Comparison of ENCODE assay signal across 10 cellular contexts in genomic region chr14:29928342-29928640, GRCh38. TPM values are rescaled to one million over a fixed set of nuclear protein-coding genes. Genes with fewer than 3 reads are reported as not detected.
A peak's percentile ranks its signal among the peaks of the same experiment; 100 is the strongest.
DNase-seq lines count a peak whose midpoint lies in the region; ATAC-seq and TF ChIP-seq lines count a peak whose summit lies in the region.
"Had no signal": no experiment of that assay in that cellular context is flagged by ENCODE, and none has a peak within 500 bp of the region (broad histone marks: within the 10 kb centered on the region; RNA-seq: fewer than 3 reads in every experiment).

No MANE protein-coding gene starts in this region.

- DNase-seq in GM10248 (ENCODE audit: extremely low spot score) (peak; percentile 5), WERI-Rb-1 (no peak), sigmoid colon (no peak), middle frontal gyrus (ENCODE audit: extremely low spot score, low spot score) (no peak)
- no peak for DNase-seq in stimulated activated CD4-positive, alpha-beta T cell treated with anti-CD3 and anti-CD28 coated beads, Interleukin-4, amount 100 ng/mL, for 1 hour
- no peak for DNase-seq in activated effector memory CD4-positive, alpha-beta T cell treated with anti-CD3 and anti-CD28 coated beads, Interleukin-2, amount 50 U/mL, for 16 hours
- DNase-seq: NK-92 treated with Interleukin-12 subunit alpha and Interleukin-12 subunit beta, amount 100 ng/mL, for 24 hours had no signal

- H3K27ac ChIP-seq in WERI-Rb-1 (no peak overlapping the region), sigmoid colon (peak overlapping the region; percentile 83 to 85 (median 84))

- H3K27me3 ChIP-seq in WERI-Rb-1 (ENCODE audit: insufficient read depth, low read depth, severe bottlenecking): no peaks in the 10 kb centered on the region
- H3K27me3 ChIP-seq in iPS-15b (ENCODE audit: control insufficient read depth, insufficient read depth, low read length): peaks cover 46% of the 10 kb centered on the region
- H3K27me3 ChIP-seq in sigmoid colon: no peaks in the 10 kb centered on the region

- intact Hi-C loops in sigmoid colon (cut with DNase I): loop anchor here (5.0 to 10.0 kb wide), 4 partner anchors 74 to 381 kb away; no protein-coding TSS in a partner anchor

- no peak overlapping the region for H3K9ac ChIP-seq in iPS-15b (ENCODE audit: low read depth, low read length)

- WGBS in sigmoid colon, 2 donors: 40 to 59% methylated on average over 8 of the region's 8 CpGs

- CTCF ChIA-PET in GM10248 (lab: Yijun Ruan, JAX): interaction anchor here (0.8 kb wide), 1 partner anchor 21 kb away, joined by 3 read pairs; no protein-coding TSS in a partner anchor

- TF ChIP-seq EP300 in sigmoid colon (IDR thresholded peaks at IDR 0.05): no peak

- POLR2A ChIA-PET in GM10248 (lab: Yijun Ruan, JAX): no interaction called here

- no peak for TF ChIP-seq POLR2A in sigmoid colon (IDR thresholded peaks at IDR 0.05)

- peaks cover 8% of the 10 kb centered on the region for H3K4me1 ChIP-seq in iPS-15b (ENCODE audit: control insufficient read depth, insufficient read depth, low read length)
- peaks cover 0 to 28% (median 22%) of the 10 kb centered on the region in 4 donors for H3K4me1 ChIP-seq in sigmoid colon

- H3K4me3 ChIP-seq in WERI-Rb-1 (ENCODE audit: low read depth, low read length) (peak overlapping the region; percentile 39), iPS-15b (ENCODE audit: low read depth, low read length) (peak overlapping the region; percentile 72), sigmoid colon (peak overlapping the region in 3 of 4 donors; percentile 67 to 88 (median 76))

- TF ChIP-seq CTCF in GM10248 (IDR thresholded peaks at IDR 0.05; ENCODE audit: control extremely low read depth, extremely low read depth, low read depth, missing control alignments) (no peak), WERI-Rb-1 (IDR thresholded peaks at IDR 0.05; ENCODE audit: low read depth, low read length) (no peak), sigmoid colon (IDR thresholded peaks at IDR 0.05) (no peak)

- no peaks in the 10 kb centered on the region for H3K9me3 ChIP-seq in WERI-Rb-1 (ENCODE audit: severe bottlenecking)
- H3K9me3 ChIP-seq in iPS-15b (ENCODE audit: control insufficient read depth, insufficient read depth, low read length): no peaks in the 10 kb centered on the region
- H3K9me3 ChIP-seq in sigmoid colon: no peaks in the 10 kb centered on the region

- no peak for ATAC-seq in HG02852 (IDR thresholded peaks at IDR 0.05; ENCODE audit: unreplicated experiment)

- H3K36me3 ChIP-seq in WERI-Rb-1 (no peaks in the 10 kb centered on the region), iPS-15b (ENCODE audit: control insufficient read depth, insufficient read depth, low read length) (no peaks in the 10 kb centered on the region), sigmoid colon (no peaks in the 10 kb centered on the region)

RNA-seq across cellular contexts. Expression of gene PRKD1, which starts 0.6 kb away (rescaled TPM):
- 10 to 100 TPM; 14.5 to 27.1 (median 22.8) TPM for total RNA-seq in sigmoid colon
- 1 to 10 TPM in 1 of 3 donors, under 1 TPM in 2; 0.46 to 2.3 (median 0.60) TPM for polyA plus RNA-seq in sigmoid colon
- total RNA-seq: activated CD8-positive, alpha-beta memory T cell treated with anti-CD3 and anti-CD28 coated beads for 36 hours had no signal
